In genomic region chr15:90425726-90426346, GRCh38 we compare ENCODE assay signal across 11 cellular contexts. TPM values are rescaled to one million over a fixed set of nuclear protein-coding genes. Genes with fewer than 3 reads are reported as not detected.
A peak's percentile ranks its signal among the peaks of the same experiment; 100 is the strongest.
DNase-seq lines count a peak whose midpoint lies in the region; ATAC-seq and TF ChIP-seq lines count a peak whose summit lies in the region.
"Had no signal": no experiment of that assay in that cellular context is flagged by ENCODE, and none has a peak within 500 bp of the region (broad histone marks: within the 10 kb centered on the region; RNA-seq: fewer than 3 reads in every experiment).

No MANE protein-coding gene starts in this region.

- ATAC-seq in natural killer cell = no peak
- peak; percentile 44 for ATAC-seq in aorta (ENCODE audit: low FRiP score)
- ATAC-seq in HG02970 (IDR thresholded peaks at IDR 0.05; ENCODE audit: low FRiP score, unreplicated experiment) = no peak
- no peak for ATAC-seq in HG03460 (IDR thresholded peaks at IDR 0.05; ENCODE audit: unreplicated experiment)
- ATAC-seq: activated naive CD4-positive, alpha-beta T cell treated with anti-CD3 and anti-CD28 coated beads, Interleukin-2, amount 50 U/mL, for 72 hours had no signal

- TF ChIP-seq CTCF in MCF 10A (IDR thresholded peaks at IDR 0.05; ENCODE audit: unreplicated experiment) (no peak), mammary epithelial cell (conservative IDR thresholded peaks at IDR 0.05 in 1 of 2, IDR thresholded peaks at IDR 0.05 in 1 of 2; ENCODE audit: extremely low read depth in 1 of 2, insufficient read depth in 1 of 2, low read depth in 1 of 2, low read length in 2 of 2) (no peak), endodermal cell (conservative IDR thresholded peaks at IDR 0.05) (no peak), natural killer cell (IDR thresholded peaks at IDR 0.05) (no peak)

- CTCF ChIA-PET in MCF 10A (lab: Yijun Ruan, JAX) = interaction anchor here (0.7 to 1.4 kb wide), 4 partner anchors 12 to 610 kb away, joined by 3 to 8 read pairs (median 4); no protein-coding TSS in a partner anchor
- CTCF ChIA-PET in mammary epithelial cell (lab: Charles Lee; ENCODE audit: low non-redundant PET) = no interaction called here

- H3K4me1 Mint-ChIP-seq in MCF 10A (ENCODE audit: insufficient read depth, unreplicated experiment) (peaks cover 12% of the 10 kb centered on the region), endodermal cell (peaks cover 13% of the 10 kb centered on the region), natural killer cell (peaks cover 44 to 52% of the 10 kb centered on the region in 2 donors)

- H3K79me2 ChIP-seq in mammary epithelial cell (ENCODE audit: insufficient read depth, low read length) = peaks cover 95% of the 10 kb centered on the region

- H3K9ac ChIP-seq in mammary epithelial cell (ENCODE audit: insufficient read depth, low read length) (no peak overlapping the region), endodermal cell (ENCODE audit: extremely low read depth, low read length, poor library complexity, severe bottlenecking) (no peak overlapping the region)

- in situ Hi-C loops in mammary epithelial cell (cut with MboI; ENCODE audit: low sequenced_read_pairs in 2 of 2) = no loop called here

- H3K27me3 ChIP-seq in mammary epithelial cell (ENCODE audit: insufficient read depth, low read length) (no peaks in the 10 kb centered on the region), endodermal cell (ENCODE audit: control insufficient read depth, insufficient read depth, low read length, poor library complexity, severe bottlenecking) (no peaks in the 10 kb centered on the region), aorta (ENCODE audit: control insufficient read depth in 1 of 2, insufficient read depth in 2 of 2, low read length in 1 of 2) (no peaks in the 10 kb centered on the region)

- no peaks in the 10 kb centered on the region for H3K27me3 Mint-ChIP-seq in MCF 10A (ENCODE audit: insufficient read depth, unreplicated experiment)
- no peaks in the 10 kb centered on the region for H3K27me3 Mint-ChIP-seq in endodermal cell (ENCODE audit: insufficient read depth)
- H3K27me3 Mint-ChIP-seq in natural killer cell (ENCODE audit: low read depth in 2 of 2) = no peaks in the 10 kb centered on the region

- H3K36me3 Mint-ChIP-seq in MCF 10A (ENCODE audit: insufficient read depth, unreplicated experiment) = peaks cover 43% of the 10 kb centered on the region
- peaks cover 29% of the 10 kb centered on the region for H3K36me3 Mint-ChIP-seq in endodermal cell (ENCODE audit: low read depth)
- no peaks in the 10 kb centered on the region for H3K36me3 Mint-ChIP-seq in natural killer cell
- H3K36me3 Mint-ChIP-seq: activated naive CD4-positive, alpha-beta T cell treated with anti-CD3 and anti-CD28 coated beads, Interleukin-2, amount 50 U/mL, for 72 hours had no signal

- no peak overlapping the region for H3K27ac ChIP-seq in mammary epithelial cell (ENCODE audit: insufficient read depth, low read depth, low read length)
- no peak overlapping the region for H3K27ac ChIP-seq in endodermal cell (ENCODE audit: low read depth, low read length)
- no peak overlapping the region for H3K27ac ChIP-seq in aorta (ENCODE audit: low read depth in 1 of 2, low read length in 2 of 2)
- H3K27ac ChIP-seq: prostate gland had no signal

- H3K4me1 ChIP-seq in mammary epithelial cell (ENCODE audit: insufficient read depth, low read length) = peaks cover 20% of the 10 kb centered on the region
- H3K4me1 ChIP-seq in endodermal cell (ENCODE audit: control insufficient read depth, insufficient read depth, low read length) = no peaks in the 10 kb centered on the region
- H3K4me1 ChIP-seq in aorta (ENCODE audit: control insufficient read depth in 1 of 2, insufficient read depth in 2 of 2, low read length in 2 of 2) = peaks cover 4 to 16% of the 10 kb centered on the region in 2 donors

- no peak overlapping the region for H2AFZ ChIP-seq in mammary epithelial cell (ENCODE audit: low read depth, low read length)

- H3K4me3 ChIP-seq in mammary epithelial cell (replicated peaks in 1 of 3; ENCODE audit: insufficient read depth in 1 of 3, low read depth in 2 of 3, low read length in 3 of 3) = no peak overlapping the region
- no peak overlapping the region for H3K4me3 ChIP-seq in endodermal cell (ENCODE audit: low read length)
- no peak overlapping the region for H3K4me3 ChIP-seq in aorta (ENCODE audit: low read length in 2 of 2)
- H3K4me3 ChIP-seq: prostate gland had no signal

- no peak overlapping the region for H3K4me3 Mint-ChIP-seq in MCF 10A (ENCODE audit: unreplicated experiment)
- no peak overlapping the region for H3K4me3 Mint-ChIP-seq in endodermal cell
- H3K4me3 Mint-ChIP-seq in natural killer cell = no peak overlapping the region

- BruUV-seq in MCF 10A (replicated peaks; lab: Mats Ljungman, UMichigan) = no TSS peak
- BruUV-seq in mammary epithelial cell (replicated peaks; lab: Mats Ljungman, UMichigan) = no TSS peak

- POLR2A ChIA-PET in MCF 10A (lab: Yijun Ruan, JAX) = interaction anchor here (0.7 to 2.5 kb wide), 8 partner anchors 11 to 68 kb away, joined by 3 to 7 read pairs (median 6); partner anchors contain the start of gene IQGAP1

- dilution Hi-C loops in mammary epithelial cell (cut with HindIII; ENCODE audit: low sequenced_read_pairs) = loop anchor here (5.0 kb wide), 1 partner anchor 51 kb away; no protein-coding TSS in a partner anchor

- no peak overlapping the region for H3K4me2 ChIP-seq in mammary epithelial cell (ENCODE audit: insufficient read depth, low read depth, low read length)

- WGBS in mammary epithelial cell (ENCODE audit: low coverage, missing lambda C conversion rate) = 33% methylated on average over 1 of the region's 2 CpGs
- WGBS in endodermal cell (ENCODE audit: insufficient coverage in 1 of 2, insufficient read length in 1 of 2), 2 experiments = 71 to 81% methylated on average over 1 to 2 of the region's 2 CpGs
- 36 to 41% methylated on average over 2 of the region's 2 CpGs for WGBS in aorta, 2 donors

- H3K9me3 ChIP-seq in mammary epithelial cell (replicated peaks; ENCODE audit: insufficient read depth, low read length) (no peaks in the 10 kb centered on the region), endodermal cell (ENCODE audit: control insufficient read depth, low read length) (no peaks in the 10 kb centered on the region), aorta (ENCODE audit: control insufficient read depth, low read length) (no peaks in the 10 kb centered on the region)
- H3K9me3 ChIP-seq: prostate gland had no signal

- DNase-seq in MCF 10A (ENCODE audit: unreplicated experiment) = no peak
- DNase-seq in mammary epithelial cell = no peak
- peak; percentile 51 for DNase-seq in endodermal cell
- no peak for DNase-seq in natural killer cell
- no peak for DNase-seq in aorta
- no peak for DNase-seq in SKM-1 treated with dmso at 0.1 percent for 144 hours (lab: John Stamatoyannopoulos, UW; ENCODE audit: unreplicated experiment)
- DNase-seq: NCI-H345 had no signal

- H3K27ac Mint-ChIP-seq in MCF 10A (ENCODE audit: low read depth, unreplicated experiment) = peak overlapping the region; percentile 64
- H3K27ac Mint-ChIP-seq in endodermal cell = peak overlapping the region; percentile 76
- peak overlapping the region; percentile 79 to 84 for H3K27ac Mint-ChIP-seq in natural killer cell

- intact Hi-C loops in MCF 10A (cut with micrococcal nuclease) (no loop called here), mammary epithelial cell (cut with micrococcal nuclease) (no loop called here), natural killer cell (cut with micrococcal nuclease) (no loop called here), aorta (cut with DNase I) (loop anchor here in 1 of 2 donors (5.0 kb wide), 1 partner anchor 34 kb away; no protein-coding TSS in a partner anchor)

- H3K36me3 ChIP-seq in mammary epithelial cell (ENCODE audit: insufficient read depth, low read length) (peaks cover 8% of the 10 kb centered on the region), endodermal cell (ENCODE audit: control insufficient read depth, insufficient read depth, low read length) (peaks cover 43% of the 10 kb centered on the region), aorta (ENCODE audit: control insufficient read depth in 1 of 2, insufficient read depth in 2 of 2, low read length in 1 of 2) (peaks cover 2 to 4% of the 10 kb centered on the region in 2 donors)
- H3K36me3 ChIP-seq: prostate gland had no signal

- no peaks in the 10 kb centered on the region for H4K20me1 ChIP-seq in mammary epithelial cell (ENCODE audit: insufficient read depth, low read length)

- no peaks in the 10 kb centered on the region for H3K9me3 Mint-ChIP-seq in MCF 10A (ENCODE audit: unreplicated experiment)
- H3K9me3 Mint-ChIP-seq in endodermal cell = no peaks in the 10 kb centered on the region
- no peaks in the 10 kb centered on the region for H3K9me3 Mint-ChIP-seq in natural killer cell
- H3K9me3 Mint-ChIP-seq: activated naive CD4-positive, alpha-beta T cell treated with anti-CD3 and anti-CD28 coated beads, Interleukin-2, amount 50 U/mL, for 72 hours had no signal

RNA-seq across cellular contexts. Expression of gene IQGAP1, which starts 37.8 kb away (rescaled TPM):
- 264 and 284 TPM in 2 replicates for total RNA-seq in MCF 10A (2022)
- 100 to 1,000 TPM; 247 to 272 TPM for total RNA-seq in mammary epithelial cell
- 131 TPM for polyA plus RNA-seq in mammary epithelial cell
- 618 TPM for polyA minus RNA-seq in mammary epithelial cell
- 100 to 1,000 TPM in 1 of 2 donors, 10 to 100 TPM in 1; 94.4 to 124 TPM for total RNA-seq in endodermal cell
- polyA plus RNA-seq in endodermal cell (2013, experiment 1 of 2) = 48.6 TPM
- polyA plus RNA-seq in endodermal cell (2013, experiment 2 of 2) = 59.3 TPM
- 100 to 1,000 TPM; 431 to 493 (median 446) TPM for total RNA-seq in natural killer cell
- total RNA-seq in aorta = 100 to 1,000 TPM; 273 to 297 TPM
- polyA plus RNA-seq in aorta = 100 to 1,000 TPM in 1 of 2 donors, 10 to 100 TPM in 1; 61.1 to 134 TPM
